Comparison of ENCODE assay signal across 29 cellular contexts in the genomic region with DNA sequence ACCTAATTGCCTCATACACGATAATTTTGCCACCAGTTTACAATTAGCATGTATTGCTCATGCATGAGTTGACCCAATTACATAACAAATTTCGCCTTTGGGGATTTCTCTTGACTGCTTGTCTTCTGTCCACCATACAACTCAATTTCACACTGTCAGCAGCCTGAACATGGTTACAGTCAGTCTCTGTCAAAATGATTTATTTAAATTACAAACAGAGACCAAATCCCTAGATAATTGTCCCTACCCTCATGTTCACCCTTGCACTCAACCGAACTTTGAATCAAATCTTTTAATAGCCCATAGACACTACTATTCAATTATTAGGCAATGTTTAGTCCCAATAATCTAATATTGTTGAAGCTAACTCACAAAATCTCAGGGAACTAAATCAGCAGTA. TPM values are rescaled to one million over a fixed set of nuclear protein-coding genes. Genes with fewer than 3 reads are reported as not detected.
DNase-seq lines count a peak whose midpoint lies in the region; ATAC-seq, FAIRE-seq and TF ChIP-seq lines count a peak whose summit lies in the region.
"Had no signal": no experiment of that assay in that cellular context is flagged by ENCODE, and none has a peak within 500 bp of the region (broad histone marks: within the 10 kb centered on the region; RNA-seq: fewer than 3 reads in every experiment).

No MANE protein-coding gene starts in this region.

- no peak overlapping the region for H2BK15ac ChIP-seq in neuronal stem cell (ENCODE audit: low read length)

- no peak for FAIRE-seq in bronchial epithelial cell (lab: Jason Lieb, UNC)
- FAIRE-seq in D721Med (lab: Jason Lieb, UNC) = no peak
- FAIRE-seq: A204.1, endothelial cell of umbilical vein, H54 had no signal

- H3K27me3 ChIP-seq in breast epithelium (no peaks in the 10 kb centered on the region), bronchial epithelial cell (ENCODE audit: control insufficient read depth, insufficient read depth, low read length) (no peaks in the 10 kb centered on the region), neuronal stem cell (ENCODE audit: control insufficient read depth in 3 of 3, insufficient read depth in 3 of 3, low read depth in 1 of 3, low read length in 3 of 3) (no peaks in the 10 kb centered on the region)
- H3K27me3 ChIP-seq in effector memory CD4-positive, alpha-beta T cell (replicated peaks; ENCODE audit: control insufficient read depth, insufficient read depth, low read length, poor library complexity, severe bottlenecking) = no peaks in the 10 kb centered on the region
- H3K27me3 ChIP-seq: ascending aorta, heart left ventricle, ovary, Peyer's patch, right lobe of liver, SJSA1, transverse colon had no signal

- no peak for TF ChIP-seq CTCF in MCF 10A (IDR thresholded peaks at IDR 0.05; ENCODE audit: unreplicated experiment)
- no peak for TF ChIP-seq CTCF in breast epithelium (IDR thresholded peaks at IDR 0.05)
- TF ChIP-seq CTCF in bronchial epithelial cell (IDR thresholded peaks at IDR 0.05; ENCODE audit: insufficient read depth, low read length, severe bottlenecking) = no peak
- TF ChIP-seq CTCF in D721Med (IDR thresholded peaks at IDR 0.05; ENCODE audit: insufficient read depth, missing control alignments) = no peak

- peak overlapping the region; percentile 18 for H3K27ac Mint-ChIP-seq in MCF 10A (ENCODE audit: low read depth, unreplicated experiment)
- H3K27ac Mint-ChIP-seq: activated CD4-positive, alpha-beta T cell treated with anti-CD3 and anti-CD28 coated beads for 36 hours; activated naive CD8-positive, alpha-beta T cell treated with anti-CD3 and anti-CD28 coated beads for 36 hours; CD8-positive, alpha-beta memory T cell had no signal

- H3K27me3 Mint-ChIP-seq in MCF 10A (ENCODE audit: insufficient read depth, unreplicated experiment) = no peaks in the 10 kb centered on the region
- H3K27me3 Mint-ChIP-seq: activated naive CD8-positive, alpha-beta T cell treated with anti-CD3 and anti-CD28 coated beads for 36 hours had no signal

- no peak overlapping the region for H3K23ac ChIP-seq in neuronal stem cell (ENCODE audit: low read depth, low read length, poor library complexity)

- H3K36me3 ChIP-seq in breast epithelium (no peaks in the 10 kb centered on the region), bronchial epithelial cell (ENCODE audit: control insufficient read depth, insufficient read depth, low read length) (no peaks in the 10 kb centered on the region), neuronal stem cell (replicated peaks in 1 of 2; ENCODE audit: control insufficient read depth in 2 of 2, insufficient read depth in 2 of 2, low read length in 2 of 2) (peaks cover 0 to 2% of the 10 kb centered on the region in 2 donors)
- H3K36me3 ChIP-seq in effector memory CD4-positive, alpha-beta T cell (ENCODE audit: control insufficient read depth, insufficient read depth, low read length) = no peaks in the 10 kb centered on the region
- H3K36me3 ChIP-seq: ascending aorta, heart left ventricle, lower lobe of right lung, ovary, Peyer's patch, right lobe of liver, SJSA1, transverse colon had no signal

- no peak overlapping the region for H2BK12ac ChIP-seq in neuronal stem cell (ENCODE audit: low read length)

- no peak overlapping the region for H2AK5ac ChIP-seq in neuronal stem cell (ENCODE audit: low read depth, low read length)

- ATAC-seq in HG03439 (IDR thresholded peaks at IDR 0.05; ENCODE audit: unreplicated experiment) = no peak
- ATAC-seq: activated CD4-positive, alpha-beta T cell treated with anti-CD3 and anti-CD28 coated beads for 36 hours; lower lobe of right lung; mucosa of descending colon; right lobe of liver had no signal

- H3K9ac ChIP-seq in neuronal stem cell (ENCODE audit: low read depth, low read length, poor library complexity) = no peak overlapping the region

- H2AFZ ChIP-seq in neuronal stem cell (ENCODE audit: low read length) = no peak overlapping the region

- POLR2A ChIA-PET in MCF 10A (lab: Yijun Ruan, JAX) = interaction anchor here (0.7 to 1.8 kb wide), 7 partner anchors 13 to 71 kb away, joined by 3 to 6 read pairs (median 4); no protein-coding TSS in a partner anchor

- no peaks in the 10 kb centered on the region for H3K9me3 Mint-ChIP-seq in MCF 10A (ENCODE audit: unreplicated experiment)
- H3K9me3 Mint-ChIP-seq: activated naive CD8-positive, alpha-beta T cell treated with anti-CD3 and anti-CD28 coated beads for 36 hours; nephron had no signal

- no peak overlapping the region for H3K4ac ChIP-seq in neuronal stem cell (ENCODE audit: low read length)

- WGBS in neuronal stem cell (ENCODE audit: extremely low coverage in 2 of 2, insufficient read length in 2 of 2, insufficient replicate concordance in 1 of 2), 2 donors = no CpG with 5 or more reads among the region's 3 CpGs

- intact Hi-C loops in MCF 10A (cut with micrococcal nuclease) (no loop called here), breast epithelium (cut with DNase I; ENCODE audit: low total_unique reads) (no loop called here)

- BruUV-seq in MCF 10A (replicated peaks; lab: Mats Ljungman, UMichigan) = no TSS peak

- H3K79me1 ChIP-seq in neuronal stem cell (ENCODE audit: low read depth, low read length) = no peaks in the 10 kb centered on the region

- H3K9me3 ChIP-seq in breast epithelium (no peaks in the 10 kb centered on the region), neuronal stem cell (replicated peaks in 1 of 2; ENCODE audit: control insufficient read depth in 2 of 2, insufficient read depth in 1 of 2, low read depth in 1 of 2, low read length in 2 of 2) (peaks cover 0 to 13% of the 10 kb centered on the region in 2 donors)
- H3K9me3 ChIP-seq in effector memory CD4-positive, alpha-beta T cell (ENCODE audit: control insufficient read depth, low read length) = no peaks in the 10 kb centered on the region
- H3K9me3 ChIP-seq: ascending aorta, lower lobe of right lung, mucosa of descending colon, ovary, Peyer's patch, right lobe of liver, SJSA1, transverse colon had no signal

- no peak overlapping the region for H3K14ac ChIP-seq in neuronal stem cell (ENCODE audit: low read length)

- CTCF ChIA-PET in MCF 10A (lab: Yijun Ruan, JAX) = interaction anchor here (0.6 to 0.7 kb wide), 5 partner anchors 14 to 423 kb away, joined by 3 read pairs; no protein-coding TSS in a partner anchor

- H3K4me2 ChIP-seq in neuronal stem cell (ENCODE audit: insufficient read depth, low read length, poor library complexity, severe bottlenecking) = no peak overlapping the region

- no peak overlapping the region for H4K91ac ChIP-seq in neuronal stem cell (ENCODE audit: low read depth, low read length, poor library complexity)

- no peak overlapping the region for H4K8ac ChIP-seq in neuronal stem cell (ENCODE audit: low read depth, low read length)

- H3K4me3 ChIP-seq in breast epithelium (no peak overlapping the region), bronchial epithelial cell (ENCODE audit: low read depth, low read length) (no peak overlapping the region), neuronal stem cell (ENCODE audit: low read length in 2 of 2) (no peak overlapping the region)
- H3K4me3 ChIP-seq in effector memory CD4-positive, alpha-beta T cell (ENCODE audit: insufficient read depth, low read depth, low read length, poor library complexity, severe bottlenecking) = no peak overlapping the region
- H3K4me3 ChIP-seq: ascending aorta, heart left ventricle, lower lobe of right lung, mucosa of descending colon, ovary, Peyer's patch, right lobe of liver, SJSA1, transverse colon had no signal

- H2BK5ac ChIP-seq in neuronal stem cell (ENCODE audit: low read length) = no peak overlapping the region

- no peak overlapping the region for H2BK120ac ChIP-seq in neuronal stem cell (ENCODE audit: low read depth, low read length)

- H3K18ac ChIP-seq in neuronal stem cell (ENCODE audit: low read length) = no peak overlapping the region

- H3K27ac ChIP-seq in breast epithelium (no peak overlapping the region), neuronal stem cell (replicated peaks; ENCODE audit: low read length) (peak overlapping the region; percentile 41)
- H3K27ac ChIP-seq in effector memory CD4-positive, alpha-beta T cell (ENCODE audit: insufficient read depth, low read length, poor library complexity, severe bottlenecking) = no peak overlapping the region
- H3K27ac ChIP-seq: ascending aorta, heart left ventricle, lower lobe of right lung, ovary, Peyer's patch, right lobe of liver, SJSA1, transverse colon had no signal

- peak; percentile 83 for DNase-seq in MCF 10A (ENCODE audit: unreplicated experiment)
- DNase-seq in breast epithelium (ENCODE audit: low spot score in 2 of 2) = no peak
- DNase-seq in NCI-H82 (lab: John Stamatoyannopoulos, UW) = peak; percentile 50
- DNase-seq in bronchial epithelial cell (ENCODE audit: low read depth) = peak; percentile 66
- DNase-seq in neuronal stem cell (ENCODE audit: low spot score) = no peak
- no peak for DNase-seq in effector memory CD4-positive, alpha-beta T cell
- DNase-seq in D721Med (ENCODE audit: insufficient read length, low spot score) = no peak
- DNase-seq: activated CD4-positive, alpha-beta T cell treated with anti-CD3 and anti-CD28 coated beads for 36 hours; activated effector memory CD4-positive, alpha-beta T cell treated with anti-CD3 and anti-CD28 coated beads, Interleukin-2, amount 50 U/mL, for 16 hours; activated naive CD8-positive, alpha-beta T cell treated with anti-CD3 and anti-CD28 coated beads for 36 hours; AML-193; CD8-positive, alpha-beta memory T cell; heart left ventricle; IMR-90; lower lobe of right lung; mucosa of descending colon; ovary; Peyer's patch; right lobe of liver; stimulated activated CD4-positive, alpha-beta T cell treated with anti-CD3 and anti-CD28 coated beads, Interleukin-4, amount 100 ng/mL, for 1 hour; transverse colon had no signal

- peaks cover 27% of the 10 kb centered on the region for H3K4me1 Mint-ChIP-seq in MCF 10A (ENCODE audit: insufficient read depth, unreplicated experiment)
- H3K4me1 Mint-ChIP-seq: activated CD4-positive, alpha-beta T cell treated with anti-CD3 and anti-CD28 coated beads for 36 hours; activated naive CD8-positive, alpha-beta T cell treated with anti-CD3 and anti-CD28 coated beads for 36 hours; CD8-positive, alpha-beta memory T cell had no signal

- peaks cover 10% of the 10 kb centered on the region for H3K36me3 Mint-ChIP-seq in MCF 10A (ENCODE audit: insufficient read depth, unreplicated experiment)
- H3K36me3 Mint-ChIP-seq: activated naive CD8-positive, alpha-beta T cell treated with anti-CD3 and anti-CD28 coated beads for 36 hours; CD8-positive, alpha-beta memory T cell had no signal

- TF ChIP-seq POLR2A in breast epithelium (IDR thresholded peaks at IDR 0.05) = no peak

- H3K4me3 Mint-ChIP-seq in MCF 10A (ENCODE audit: unreplicated experiment) = no peak overlapping the region
- H3K4me3 Mint-ChIP-seq: activated CD4-positive, alpha-beta T cell treated with anti-CD3 and anti-CD28 coated beads for 36 hours; activated naive CD8-positive, alpha-beta T cell treated with anti-CD3 and anti-CD28 coated beads for 36 hours; CD8-positive, alpha-beta memory T cell; nephron had no signal

- H3K4me1 ChIP-seq in breast epithelium (no peaks in the 10 kb centered on the region), neuronal stem cell (ENCODE audit: control insufficient read depth in 2 of 2, insufficient read depth in 1 of 2, low read depth in 1 of 2, low read length in 2 of 2) (peaks cover 3 to 21% of the 10 kb centered on the region in 2 donors)
- H3K4me1 ChIP-seq in effector memory CD4-positive, alpha-beta T cell (ENCODE audit: control insufficient read depth, insufficient read depth, low read length, poor library complexity, severe bottlenecking) = no peaks in the 10 kb centered on the region
- H3K4me1 ChIP-seq: ascending aorta, lower lobe of right lung, Peyer's patch, right lobe of liver, SJSA1, transverse colon had no signal

RNA-seq across cellular contexts. Expression of a gene that starts 59.7 kb away (rescaled TPM):
- total RNA-seq in MCF 10A (2022) (30.6 and 44.3 TPM in 2 replicates), breast epithelium (100 to 1,000 TPM in 1 of 3 donors, 10 to 100 TPM in 1, 1 to 10 TPM in 1; 3.8 to 313 (median 85.2) TPM), bronchial epithelial cell (18.7 and 54.4 TPM in 2 replicates)
- 24.8 TPM for polyA plus RNA-seq in neuronal stem cell (2013, experiment 1 of 2)
- 25.0 TPM for polyA plus RNA-seq in neuronal stem cell (2013, experiment 2 of 2)
- total RNA-seq: T-helper 2 cell treated with Interferon-gamma antibody and Interleukin-4, amounts not matched to agents 100 ng/mL and 5 ng/mL, for 36 hours had no signal
- polyA plus RNA-seq: CD8-positive, alpha-beta memory T cell had no signal

Comparison
In these comparisons a context has a peak if more than half of its experiments do, and no peak if none do; other contexts are left out.
1. DNase-seq: peak in MCF 10A (single experiment), NCI-H82 (single experiment) and bronchial epithelial cell (single experiment); none in breast epithelium (0 of 2), neuronal stem cell (single experiment), effector memory CD4-positive, alpha-beta T cell (0 of 3) and D721Med (single experiment).